ENCODE assay signal across 7 cellular contexts in the genomic region with DNA sequence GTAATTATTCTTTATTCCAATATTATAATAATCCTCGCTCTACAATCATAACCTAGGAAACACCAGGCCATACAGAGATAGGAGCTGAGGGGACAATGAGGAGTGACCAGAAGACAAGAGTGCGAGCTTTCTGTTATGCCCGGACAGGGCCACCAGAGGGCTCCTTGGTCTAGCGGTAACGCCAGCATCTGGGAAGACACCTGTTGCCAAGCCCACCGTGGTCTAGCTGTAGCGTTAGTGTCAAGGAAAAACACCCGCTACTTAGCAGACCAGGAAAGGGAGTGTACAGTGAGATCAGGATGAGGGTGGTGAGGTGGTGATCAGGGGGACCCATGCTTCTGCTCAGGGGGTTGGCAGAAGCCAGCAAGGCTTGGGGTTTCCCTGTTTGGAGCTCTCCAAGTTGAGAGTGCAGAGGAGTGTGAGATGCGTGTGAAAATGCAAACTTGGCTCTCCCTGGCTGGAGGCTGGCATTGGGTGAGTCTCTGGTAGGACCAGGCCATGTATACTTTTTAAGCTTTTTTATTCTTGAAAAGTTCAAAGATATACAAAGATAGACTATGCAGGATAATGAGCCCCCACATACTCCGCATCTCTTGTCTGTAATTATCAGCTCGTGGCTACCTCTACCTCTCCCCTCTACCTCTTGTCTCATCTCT. TPM values are rescaled to one million over a fixed set of nuclear protein-coding genes. Genes with fewer than 3 reads are reported as not detected.
A peak's percentile ranks its signal among the peaks of the same experiment; 100 is the strongest.
DNase-seq lines count a peak whose midpoint lies in the region; ATAC-seq and TF ChIP-seq lines count a peak whose summit lies in the region.
"Not testable (repeated sequence)": the region's sequence is repeated elsewhere in the genome, so short reads cannot be mapped to it uniquely, and the experiment has no call there.

No MANE protein-coding gene starts in this region.

- H3K4me3 Mint-ChIP-seq in chondrocyte (ENCODE audit: unreplicated experiment); natural killer cell: not testable (repeated sequence)

- not testable (repeated sequence) for H3K36me3 Mint-ChIP-seq in chondrocyte (ENCODE audit: low read depth); natural killer cell

- not testable (repeated sequence) for H3K27me3 Mint-ChIP-seq in chondrocyte (ENCODE audit: low read depth); natural killer cell (ENCODE audit: low read depth in 2 of 2)

- H3K27ac Mint-ChIP-seq in chondrocyte (ENCODE audit: unreplicated experiment); natural killer cell: not testable (repeated sequence)

- not testable (repeated sequence) for H3K4me3 ChIP-seq in RWPE2 (ENCODE audit: severe bottlenecking); heart left ventricle

- ATAC-seq in RWPE2 (ENCODE audit: low read depth); natural killer cell: not testable (repeated sequence)
- ATAC-seq in heart left ventricle: peak in 2 of 4 donors; percentile 32

- intact Hi-C loops in heart left ventricle (cut with DNase I); natural killer cell (cut with micrococcal nuclease): not testable (repeated sequence)

- not testable (repeated sequence) for H3K27ac ChIP-seq in RWPE2 (ENCODE audit: poor library complexity, severe bottlenecking); heart left ventricle

- H3K4me1 ChIP-seq in RWPE2 (ENCODE audit: insufficient read depth, poor library complexity, severe bottlenecking); heart left ventricle: not testable (repeated sequence)

- not testable (repeated sequence) for H3K9me3 Mint-ChIP-seq in chondrocyte (ENCODE audit: low read depth); natural killer cell

- H3K27me3 ChIP-seq in RWPE2 (ENCODE audit: insufficient read depth, poor library complexity, severe bottlenecking); heart left ventricle: not testable (repeated sequence)

- TF ChIP-seq POLR2A in heart left ventricle (IDR thresholded peaks at IDR 0.05): not testable (repeated sequence)

- H3K4me1 Mint-ChIP-seq in chondrocyte (ENCODE audit: low read depth); natural killer cell: not testable (repeated sequence)

- 3 to 15% (median 7%) methylated on average over 8 to 9 of the region's 11 CpGs for WGBS in heart left ventricle, 4 donors

- H3K36me3 ChIP-seq in RWPE2 (ENCODE audit: low read depth); heart left ventricle: not testable (repeated sequence)

- H3K9me3 ChIP-seq in RWPE2 (ENCODE audit: severe bottlenecking); heart left ventricle: not testable (repeated sequence)

- DNase-seq in RWPE2 (ENCODE audit: low spot score); natural killer cell: not testable (repeated sequence)
- DNase-seq in activated T-cell treated with anti-CD3 and anti-CD28 coated beads, Interleukin-2, amount 50 U/mL, for 48 hours: peak; percentile 72 to 73
- peak; percentile 3 for DNase-seq in chondrocyte (ENCODE audit: low spot score)
- peak; percentile 6 to 52 (median 36) for DNase-seq in heart left ventricle
- DNase-seq in stimulated activated CD4-positive, alpha-beta T cell treated with anti-CD3 and anti-CD28 coated beads, Interleukin-2, amount 100 ng/mL, for 24 hours: peak; percentile 27 to 45

- TF ChIP-seq CTCF in GM12873 (IDR thresholded peaks at IDR 0.05; ENCODE audit: insufficient read depth, low read depth, low read length, missing control alignments) (peak; percentile 48), RWPE2 (IDR thresholded peaks at IDR 0.05; ENCODE audit: poor library complexity, severe bottlenecking) (peak; percentile 84), chondrocyte (IDR thresholded peaks at IDR 0.05) (peak; percentile 64), heart left ventricle (IDR thresholded peaks at IDR 0.05) (peak in 9 of 12 donors; percentile 20 to 60 (median 29)), natural killer cell (IDR thresholded peaks at IDR 0.05) (peak; percentile 15)

RNA-seq across cellular contexts. Expression of gene POLR2J, which starts 1.4 kb away (rescaled TPM):
- 33.1 to 41.0 TPM (median 36.6 TPM) in 3 replicates for total RNA-seq in chondrocyte
- total RNA-seq in heart left ventricle: 10 to 100 TPM; 34.4 to 72.9 (median 47.4) TPM
- polyA plus RNA-seq in heart left ventricle: 100 to 1,000 TPM in 1 of 2 donors, 10 to 100 TPM in 1; 86.3 to 227 TPM
- total RNA-seq in natural killer cell: 10 to 100 TPM; 35.3 to 44.5 (median 44.5) TPM

RNA-seq across cellular contexts. Expression of gene LRWD1, which starts 15.3 kb away (rescaled TPM):
- 16.1 to 18.5 TPM (median 16.7 TPM) in 3 replicates for total RNA-seq in chondrocyte
- 10 to 100 TPM in 4 of 9 donors, 1 to 10 TPM in 5; 7.6 to 24.9 (median 9.7) TPM for total RNA-seq in heart left ventricle
- polyA plus RNA-seq in heart left ventricle: 10 to 100 TPM in 1 of 2 donors, 1 to 10 TPM in 1; 4.7 to 26.4 TPM
- total RNA-seq in natural killer cell: 10 to 100 TPM; 20.0 to 24.1 (median 20.4) TPM

RNA-seq across cellular contexts. Expression of gene ALKBH4, which starts 15.4 kb away (rescaled TPM):
- total RNA-seq in chondrocyte: 6.9 to 12.2 TPM (median 9.2 TPM) in 3 replicates
- 10 to 100 TPM in 2 of 9 donors, 1 to 10 TPM in 7; 4.9 to 19.4 (median 6.5) TPM for total RNA-seq in heart left ventricle
- 1 to 10 TPM; 6.8 to 7.9 TPM for polyA plus RNA-seq in heart left ventricle
- 1 to 10 TPM; 4.1 to 9.2 (median 9.1) TPM for total RNA-seq in natural killer cell

RNA-seq across cellular contexts. Expression of gene RASA4B, which starts 37.5 kb away (rescaled TPM):
- 7.5 to 12.3 TPM (median 9.9 TPM) in 3 replicates for total RNA-seq in chondrocyte
- 10 to 100 TPM in 2 of 9 donors, 1 to 10 TPM in 7; 3.3 to 28.1 (median 7.1) TPM for total RNA-seq in heart left ventricle
- polyA plus RNA-seq in heart left ventricle: 1 to 10 TPM; 2.7 to 3.2 TPM
- 10 to 100 TPM in 2 of 3 donors, 1 to 10 TPM in 1; 2.4 to 14.3 (median 12.3) TPM for total RNA-seq in natural killer cell

RNA-seq across cellular contexts. Expression of gene ORAI2, which starts 46.7 kb away (rescaled TPM):
- total RNA-seq in chondrocyte (47.4 to 55.1 TPM (median 54.0 TPM) in 3 replicates), heart left ventricle (10 to 100 TPM in 2 of 9 donors, 1 to 10 TPM in 7; 1.9 to 22.0 (median 4.8) TPM), natural killer cell (10 to 100 TPM; 39.1 to 55.0 (median 41.3) TPM)
- polyA plus RNA-seq in heart left ventricle: 10 to 100 TPM in 1 of 2 donors, 1 to 10 TPM in 1; 1.1 to 10.6 TPM

Comparison
In these comparisons a context has a peak if more than half of its experiments do, and no peak if none do; other contexts are left out.
1. CTCF ChIP-seq: peak in every context shown above with its lines; median percentile 84 in RWPE2; 64 in chondrocyte; 48 in GM12873; 29 in heart left ventricle; 15 in natural killer cell.